ENCODE assay signal across 29 cellular contexts in the genomic region with DNA sequence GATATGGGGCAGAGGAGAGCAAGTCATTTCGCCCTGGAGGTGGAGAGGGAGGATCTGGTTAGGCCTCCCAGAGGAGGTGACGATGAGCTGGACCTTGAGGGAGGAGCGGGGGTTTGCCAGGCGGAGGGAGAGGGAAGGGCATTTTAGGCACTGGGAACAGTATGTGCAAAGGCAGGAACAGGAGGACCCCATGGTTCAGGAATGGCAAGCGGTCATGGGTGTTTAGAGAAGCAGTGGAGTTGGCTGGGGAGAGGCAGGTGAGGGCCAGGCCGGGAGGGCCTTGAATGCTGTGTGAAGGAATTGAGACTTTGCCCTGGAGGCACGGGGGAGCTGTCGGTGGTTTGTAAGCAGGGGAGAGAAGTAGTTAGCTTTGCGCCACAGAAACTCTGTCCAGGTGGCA.
DNase-seq lines count a peak whose midpoint lies in the region; ATAC-seq and TF ChIP-seq lines count a peak whose summit lies in the region.
"Had no signal": no experiment of that assay in that cellular context is flagged by ENCODE, and none has a peak within 500 bp of the region (broad histone marks: within the 10 kb centered on the region; RNA-seq: fewer than 3 reads in every experiment).

No MANE protein-coding gene starts in this region.

- H3K9me3 Mint-ChIP-seq in effector memory CD8-positive, alpha-beta T cell, result no peaks in the 10 kb centered on the region
- H3K9me3 Mint-ChIP-seq in nephron progenitor cell, result no peaks in the 10 kb centered on the region
- H3K9me3 Mint-ChIP-seq: activated naive CD4-positive, alpha-beta T cell treated with anti-CD3 and anti-CD28 coated beads, Interleukin-2, amount 50 U/mL, for 72 hours; naive B cell; T-helper 2 cell treated with Interferon-gamma antibody and Interleukin-4, amounts not matched to agents 5 μg/mL and 100 μg/mL, for 36 hours had no signal

- POLR2A ChIA-PET in GM10248 (lab: Yijun Ruan, JAX), result no interaction called here

- TF ChIP-seq CTCF in nephron progenitor cell (IDR thresholded peaks at IDR 0.05) (no peak), GM10248 (IDR thresholded peaks at IDR 0.05; ENCODE audit: control extremely low read depth, extremely low read depth, low read depth, missing control alignments) (no peak)

- no peaks in the 10 kb centered on the region for H3K27me3 ChIP-seq in stomach smooth muscle (ENCODE audit: control insufficient read depth in 1 of 2, insufficient read depth in 2 of 2, low read length in 2 of 2)
- H3K27me3 ChIP-seq: breast epithelium, tibial artery had no signal

- peaks cover 68% of the 10 kb centered on the region for H3K4me1 ChIP-seq in stomach smooth muscle (ENCODE audit: control insufficient read depth, insufficient read depth, low read length)
- H3K4me1 ChIP-seq: HAP-1 had no signal

- H3K36me3 Mint-ChIP-seq in effector memory CD8-positive, alpha-beta T cell (ENCODE audit: insufficient read depth), result peaks cover 16% of the 10 kb centered on the region
- H3K36me3 Mint-ChIP-seq in nephron progenitor cell (ENCODE audit: low read depth), result no peaks in the 10 kb centered on the region
- H3K36me3 Mint-ChIP-seq: activated naive CD4-positive, alpha-beta T cell treated with anti-CD3 and anti-CD28 coated beads, Interleukin-2, amount 50 U/mL, for 72 hours had no signal

- H3K9ac ChIP-seq in stomach smooth muscle (ENCODE audit: low read length in 2 of 2), result no peak overlapping the region

- H3K36me3 ChIP-seq in stomach smooth muscle (ENCODE audit: control insufficient read depth in 2 of 2, insufficient read depth in 2 of 2, low read length in 2 of 2), result no peaks in the 10 kb centered on the region
- H3K36me3 ChIP-seq: breast epithelium, HAP-1, tibial artery had no signal

- CTCF ChIA-PET in GM10248 (lab: Yijun Ruan, JAX), result no interaction called here

- ATAC-seq in effector memory CD8-positive, alpha-beta T cell (replicated peaks), result no peak
- ATAC-seq: activated CD8-positive, alpha-beta T cell treated with anti-CD3 and anti-CD28 coated beads, Interleukin-2, amount 10 ng/mL, durations not matched to agents 7 days and 5 days; activated naive CD4-positive, alpha-beta T cell treated with anti-CD3 and anti-CD28 coated beads, Interleukin-2, amount 50 U/mL, for 72 hours; Panc1 had no signal

- H3K4me3 Mint-ChIP-seq in effector memory CD8-positive, alpha-beta T cell, result no peak overlapping the region
- H3K4me3 Mint-ChIP-seq in nephron progenitor cell, result no peak overlapping the region
- H3K4me3 Mint-ChIP-seq: activated CD8-positive, alpha-beta T cell treated with anti-CD3 and anti-CD28 coated beads, Interleukin-2, amount 10 ng/mL, durations not matched to agents 7 days and 5 days; T-helper 2 cell treated with Interferon-gamma antibody and Interleukin-4, amounts not matched to agents 5 μg/mL and 100 μg/mL, for 36 hours had no signal

- peak overlapping the region; percentile 53 to 56 for H3K27ac Mint-ChIP-seq in effector memory CD8-positive, alpha-beta T cell
- peak overlapping the region; percentile 58 for H3K27ac Mint-ChIP-seq in nephron progenitor cell
- H3K27ac Mint-ChIP-seq: activated CD8-positive, alpha-beta T cell treated with anti-CD3 and anti-CD28 coated beads, Interleukin-2, amount 10 ng/mL, durations not matched to agents 7 days and 5 days; T-helper 2 cell treated with Interferon-gamma antibody and Interleukin-4, amounts not matched to agents 5 μg/mL and 100 μg/mL, for 36 hours had no signal

- H3K4me1 Mint-ChIP-seq in effector memory CD8-positive, alpha-beta T cell (ENCODE audit: low read depth in 2 of 2), result peaks cover 27 to 35% of the 10 kb centered on the region in 2 donors
- peaks cover 39% of the 10 kb centered on the region for H3K4me1 Mint-ChIP-seq in nephron progenitor cell

- H3K27me3 Mint-ChIP-seq in effector memory CD8-positive, alpha-beta T cell, result no peaks in the 10 kb centered on the region
- no peaks in the 10 kb centered on the region for H3K27me3 Mint-ChIP-seq in nephron progenitor cell (ENCODE audit: low read depth, poor library complexity)
- H3K27me3 Mint-ChIP-seq: naive B cell had no signal

- peak overlapping the region; percentile 91 for H3K27ac ChIP-seq in stomach smooth muscle (ENCODE audit: low read length)
- H3K27ac ChIP-seq: 22Rv1, C4-2B had no signal

- no peaks in the 10 kb centered on the region for H3K9me3 ChIP-seq in stomach smooth muscle (ENCODE audit: control insufficient read depth in 2 of 2, low read length in 2 of 2)
- H3K9me3 ChIP-seq: breast epithelium, HAP-1, tibial artery had no signal

- peak; percentile 4 for DNase-seq in activated CD4-positive, CD25-positive, alpha-beta regulatory T cell treated with anti-CD3 and anti-CD28 coated beads, Interleukin-2, amount 50 U/mL, for 72 hours
- DNase-seq in activated CD4-positive, CD25-positive, alpha-beta regulatory T cell (lab: John Stamatoyannopoulos, UW), result no peak
- DNase-seq in effector memory CD8-positive, alpha-beta T cell, result no peak
- no peak for DNase-seq in nephron progenitor cell
- DNase-seq in GM10248 (ENCODE audit: extremely low spot score), result no peak
- DNase-seq in T-helper 2 cell, result no peak
- no peak for DNase-seq in NCI-H1092 treated with DMSO at 0.1 percent for 48 hours (lab: John Stamatoyannopoulos, UW)
- DNase-seq: activated CD4-positive, alpha-beta T cell treated with anti-CD3 and anti-CD28 coated beads for 4 hours; activated CD8-positive, alpha-beta T cell treated with anti-CD3 and anti-CD28 coated beads, Interleukin-2, amount 10 ng/mL, durations not matched to agents 7 days and 5 days; activated effector memory CD4-positive, alpha-beta T cell treated with Interleukin-2 at 50 U/mL for 16 hours; activated T-cell treated with anti-CD3 and anti-CD28 coated beads for 4 hours; COR-L47; Karpas-422; midbrain; naive B cell; NCI-H1417 treated with DMSO at 0.1 percent for 48 hours; NCI-H2081; NCI-H345; SIG-M5; stimulated activated CD8-positive, alpha-beta memory T cell treated with anti-CD3 and anti-CD28 coated beads, Interleukin-4, amount 100 ng/mL, for 48 hours had no signal

- H3K4me3 ChIP-seq in stomach smooth muscle (ENCODE audit: low read length in 2 of 2), result no peak overlapping the region
- H3K4me3 ChIP-seq: breast epithelium, HAP-1, tibial artery had no signal
